25 cellular contexts compared by ENCODE assay signal in genomic region chr2:195696012-195696411, GRCh38.
"Had no signal": no experiment of that assay in that cellular context is flagged by ENCODE, and none has a peak within 500 bp of the region (broad histone marks: within the 10 kb centered on the region; RNA-seq: fewer than 3 reads in every experiment).

No MANE protein-coding gene starts in this region.

- H3K4me3 Mint-ChIP-seq: activated CD4-positive, alpha-beta memory T cell treated with anti-CD3 and anti-CD28 coated beads, Interleukin-2, amount 10 ng/mL, durations not matched to agents 7 days and 5 days; activated CD4-positive, alpha-beta T cell treated with anti-CD3 and anti-CD28 coated beads for 36 hours; activated naive CD4-positive, alpha-beta T cell treated with anti-CD3 and anti-CD28 coated beads for 36 hours; activated naive CD8-positive, alpha-beta T cell treated with anti-CD3 and anti-CD28 coated beads, Interleukin-2, amount 10 ng/mL, durations not matched to agents 7 days and 5 days; activated T-helper 17 cell treated with anti-CD3 and anti-CD28 coated beads, Interleukin-2, amount 50 U/mL, for 72 hours; T-helper 17 cell had no signal

- FAIRE-seq: TTC549 had no signal

- H3K4me3 ChIP-seq: adrenal gland had no signal

- H3K36me3 ChIP-seq: adrenal gland had no signal

- H3K27me3 ChIP-seq: adrenal gland had no signal

- DNase-seq: activated CD4-positive, alpha-beta memory T cell treated with anti-CD3 and anti-CD28 coated beads, Interleukin-2, amount 10 ng/mL, durations not matched to agents 7 days and 5 days; activated CD4-positive, alpha-beta T cell treated with anti-CD3 and anti-CD28 coated beads for 36 hours; activated CD4-positive, alpha-beta T cell treated with anti-CD3 and anti-CD28 coated beads, Interleukin-2, amount 50 U/mL, for 1 hour; activated CD4-positive, CD25-positive, alpha-beta regulatory T cell; activated gamma-delta T cell; activated naive CD4-positive, alpha-beta T cell treated with anti-CD3 and anti-CD28 coated beads for 36 hours; activated naive CD8-positive, alpha-beta T cell treated with anti-CD3 and anti-CD28 coated beads, Interleukin-2, amount 10 ng/mL, durations not matched to agents 7 days and 5 days; activated T-cell treated with anti-CD3 and anti-CD28 coated beads for 4 hours; activated T-cell treated with anti-CD3 and anti-CD28 coated beads, Interleukin-2, amount 50 U/mL, for 48 hours; adrenal gland; anterior cingulate cortex; cerebellar nuclear complex; Karpas-422; NCI-H1092; NCI-H1417; NCI-H1930; NCI-H2171; NCI-H345; NCI-H510A; NCI-H526 treated with DMSO at 0.1 percent for 48 hours; SIG-M5; T-helper 17 cell; T1000 had no signal

- ATAC-seq: activated CD4-positive, alpha-beta T cell treated with anti-CD3 and anti-CD28 coated beads for 36 hours; activated T-helper 17 cell treated with anti-CD3 and anti-CD28 coated beads, Interleukin-2, amount 50 U/mL, for 72 hours; T-helper 17 cell had no signal

- H3K27me3 Mint-ChIP-seq: activated CD4-positive, alpha-beta memory T cell treated with anti-CD3 and anti-CD28 coated beads, Interleukin-2, amount 10 ng/mL, durations not matched to agents 7 days and 5 days; activated CD4-positive, alpha-beta T cell treated with anti-CD3 and anti-CD28 coated beads for 36 hours; activated naive CD8-positive, alpha-beta T cell treated with anti-CD3 and anti-CD28 coated beads, Interleukin-2, amount 10 ng/mL, durations not matched to agents 7 days and 5 days; activated T-helper 17 cell treated with anti-CD3 and anti-CD28 coated beads, Interleukin-2, amount 50 U/mL, for 72 hours; T-helper 17 cell had no signal

- H3K27ac ChIP-seq: adrenal gland had no signal

- H3K27ac Mint-ChIP-seq: activated CD4-positive, alpha-beta memory T cell treated with anti-CD3 and anti-CD28 coated beads, Interleukin-2, amount 10 ng/mL, durations not matched to agents 7 days and 5 days; activated CD4-positive, alpha-beta T cell treated with anti-CD3 and anti-CD28 coated beads for 36 hours; activated naive CD4-positive, alpha-beta T cell treated with anti-CD3 and anti-CD28 coated beads for 36 hours; activated naive CD8-positive, alpha-beta T cell treated with anti-CD3 and anti-CD28 coated beads, Interleukin-2, amount 10 ng/mL, durations not matched to agents 7 days and 5 days; activated T-helper 17 cell treated with anti-CD3 and anti-CD28 coated beads, Interleukin-2, amount 50 U/mL, for 72 hours; T-helper 17 cell had no signal
